Comparison of ENCODE assay signal across 21 cellular contexts in genomic region chr7:157047148-157047547, GRCh38. TPM values are rescaled to one million over a fixed set of nuclear protein-coding genes. Genes with fewer than 3 reads are reported as not detected.
"Had no signal": no experiment of that assay in that cellular context is flagged by ENCODE, and none has a peak within 500 bp of the region (broad histone marks: within the 10 kb centered on the region; RNA-seq: fewer than 3 reads in every experiment).

No MANE protein-coding gene starts in this region.

- H3K4me1 Mint-ChIP-seq: natural killer cell had no signal

- H3K27ac ChIP-seq: brain microvascular endothelial cell, dorsolateral prefrontal cortex, hepatocyte, prostate gland, thoracic aorta had no signal

- H3K27me3 ChIP-seq: brain microvascular endothelial cell, hepatocyte had no signal

- H3K9me3 ChIP-seq: mucosa of descending colon, prostate gland, thoracic aorta had no signal

- H3K4me1 ChIP-seq: prostate gland had no signal

- H3K9me3 Mint-ChIP-seq: natural killer cell; stimulated activated naive CD8-positive, alpha-beta T cell treated with anti-CD3 and anti-CD28 coated beads, Interleukin-15, Interleukin-2, amounts not matched to agents 100 ng/mL and 50 ng/mL, for 24 hours had no signal

- DNase-seq: activated CD4-positive, alpha-beta T cell treated with anti-CD3 and anti-CD28 coated beads, Interleukin-2, amount 50 U/mL, for 4 hours; activated CD4-positive, CD25-positive, alpha-beta regulatory T cell treated with anti-CD3 and anti-CD28 coated beads, Interleukin-2, amount 50 U/mL, for 72 hours; activated gamma-delta T cell; activated T-cell treated with anti-CD3 and anti-CD28 coated beads, Interleukin-2, amount 50 U/mL, for 48 hours; amygdala; dorsolateral prefrontal cortex; mucosa of descending colon; natural killer cell; stimulated activated CD4-positive, alpha-beta T cell treated with anti-CD3 and anti-CD28 coated beads, Interleukin-4, amount 100 ng/mL, for 1 hour; stimulated activated CD8-positive, alpha-beta memory T cell treated with anti-CD3 and anti-CD28 coated beads, Interleukin-4, amount 100 ng/mL, for 48 hours had no signal

- H3K27ac Mint-ChIP-seq: activated naive CD8-positive, alpha-beta T cell; natural killer cell; stimulated activated naive CD8-positive, alpha-beta T cell treated with anti-CD3 and anti-CD28 coated beads, Interleukin-15, Interleukin-2, amounts not matched to agents 100 ng/mL and 50 ng/mL, for 24 hours had no signal

- H3K36me3 ChIP-seq: brain microvascular endothelial cell, prostate gland, thoracic aorta had no signal

- H3K4me3 Mint-ChIP-seq: activated naive CD8-positive, alpha-beta T cell; natural killer cell; stimulated activated naive CD8-positive, alpha-beta T cell treated with anti-CD3 and anti-CD28 coated beads, Interleukin-15, Interleukin-2, amounts not matched to agents 100 ng/mL and 50 ng/mL, for 24 hours had no signal

- ATAC-seq: mucosa of descending colon, natural killer cell, sciatic nerve had no signal

- H3K4me3 ChIP-seq: dorsolateral prefrontal cortex, hepatocyte, mucosa of descending colon, prostate gland, thoracic aorta had no signal

- H3K36me3 Mint-ChIP-seq: activated naive CD8-positive, alpha-beta T cell; natural killer cell had no signal

RNA-seq across cellular contexts. Expression of gene MNX1, which starts 36.7 kb away (rescaled TPM):
- total RNA-seq: cerebellum, dorsolateral prefrontal cortex, fibroblast of lung, lung microvascular endothelial cell, natural killer cell, sciatic nerve, thoracic aorta, ureter had no signal
- polyA plus RNA-seq: fibroblast of lung had no signal
